ENCODE assay signal across 21 cellular contexts in the genomic region with DNA sequence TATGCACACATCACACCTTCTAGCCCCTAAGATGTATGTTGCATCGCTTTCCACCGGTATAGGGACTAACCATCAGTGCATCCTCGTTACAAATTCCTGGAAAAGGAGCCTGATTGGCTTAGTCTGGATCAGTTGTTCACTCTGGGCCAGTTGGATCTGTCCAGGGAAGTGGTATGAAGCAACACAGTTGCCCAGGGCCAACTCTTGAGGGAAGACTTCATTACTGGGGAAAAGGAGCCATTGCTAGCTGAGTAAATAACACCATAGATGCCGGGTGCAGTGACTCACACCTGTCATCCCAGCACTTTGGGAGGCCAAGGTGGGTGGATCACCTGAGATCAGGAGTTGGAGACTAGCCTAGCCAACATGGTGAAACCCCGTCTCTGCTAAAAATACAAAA.
"Had no signal": no experiment of that assay in that cellular context is flagged by ENCODE, and none has a peak within 500 bp of the region (broad histone marks: within the 10 kb centered on the region; RNA-seq: fewer than 3 reads in every experiment).

No MANE protein-coding gene starts in this region.

- H3K27me3 ChIP-seq: MG63 had no signal

- H3K9ac ChIP-seq: SK-N-SH had no signal

- H3K4me3 ChIP-seq: MG63 had no signal

- H3K9me3 ChIP-seq: MG63, SK-N-SH had no signal

- H3K4me2 ChIP-seq: SK-N-SH had no signal

- H3K36me3 ChIP-seq: MG63 had no signal

- DNase-seq: IMR-90, Karpas-422, KG1, MG63, NCI-H1092, NCI-H1105 treated with DMSO at 0.1 percent for 48 hours, NCI-H1417 treated with DMSO at 0.1 percent for 48 hours, NCI-H146, NCI-H1694 treated with DMSO at 0.1 percent for 48 hours, NCI-H1930, NCI-H2081, NCI-H2107, NCI-H2227 treated with DMSO at 0.1 percent for 48 hours, NCI-H524, NCI-H526 treated with DMSO at 0.1 percent for 48 hours, NCI-H774, Right ventricle myocardium superior, RPMI8226, SIG-M5, SK-N-SH had no signal

- H3K27ac ChIP-seq: HL-60 had no signal
